ENCODE assay signal across 8 cellular contexts in genomic region chr14:39469094-39469710, GRCh38. TPM values are rescaled to one million over a fixed set of nuclear protein-coding genes. Genes with fewer than 3 reads are reported as not detected.
DNase-seq lines count a peak whose midpoint lies in the region; ATAC-seq lines count a peak whose summit lies in the region.

No MANE protein-coding gene starts in this region.

- H3K36me3 Mint-ChIP-seq in activated T-cell treated with anti-CD3 and anti-CD28 coated beads, Interleukin-2, amount 50 U/mL, for 4 hours (ENCODE audit: insufficient read depth) = peaks cover 5% of the 10 kb centered on the region

- peaks cover 4% of the 10 kb centered on the region for H3K9me3 Mint-ChIP-seq in activated T-cell treated with anti-CD3 and anti-CD28 coated beads, Interleukin-2, amount 50 U/mL, for 4 hours

- no peak for ATAC-seq in activated CD4-positive, CD25-positive, alpha-beta regulatory T cell treated with anti-CD3 and anti-CD28 coated beads, Interleukin-2, amount 50 U/mL, for 24 hours
- ATAC-seq in GM21576 (IDR thresholded peaks at IDR 0.05; ENCODE audit: unreplicated experiment) = peak; percentile 97
- peak; percentile 53 to 54 for ATAC-seq in activated T-cell treated with anti-CD3 and anti-CD28 coated beads, Interleukin-2, amount 50 U/mL, for 4 hours

- H3K4me1 Mint-ChIP-seq in activated T-cell treated with anti-CD3 and anti-CD28 coated beads, Interleukin-2, amount 50 U/mL, for 4 hours (ENCODE audit: low read depth) = no peaks in the 10 kb centered on the region

- peaks cover 2% of the 10 kb centered on the region for H3K27me3 Mint-ChIP-seq in activated T-cell treated with anti-CD3 and anti-CD28 coated beads, Interleukin-2, amount 50 U/mL, for 4 hours (ENCODE audit: low read depth)

- peak; percentile 30 for DNase-seq in activated CD4-positive, CD25-positive, alpha-beta regulatory T cell treated with anti-CD3 and anti-CD28 coated beads, Interleukin-2, amount 50 U/mL, for 72 hours
- DNase-seq in HT1080 (ENCODE audit: low read depth) (peak; percentile 22), myocyte (ENCODE audit: low read depth) (peak; percentile 38), DMS153 (lab: John Stamatoyannopoulos, UW) (no peak), occipital lobe (lab: John Stamatoyannopoulos, UW) (no peak)
- peak; percentile 5 for DNase-seq in activated T-cell treated with anti-CD3 and anti-CD28 coated beads, Interleukin-2, amount 50 U/mL, for 4 hours

- no peak overlapping the region for H3K4me3 Mint-ChIP-seq in activated T-cell treated with anti-CD3 and anti-CD28 coated beads, Interleukin-2, amount 50 U/mL, for 4 hours

RNA-seq across cellular contexts. Expression of gene FBXO33, which starts 37.0 kb away (rescaled TPM):
- total RNA-seq in HT1080 (2014; rRNA removed; shearing (Covaris generic)) = 16.0 and 18.7 TPM in 2 replicates
- 11.7 and 12.5 TPM in 2 replicates for polyA plus RNA-seq in HT1080 (2015; cell fraction: cytosol; rRNA removed)
- polyA plus RNA-seq in HT1080 (2015; cell fraction: nucleus; rRNA removed) = 16.5 and 16.7 TPM in 2 replicates
- total RNA-seq in activated T-cell treated with anti-CD3 and anti-CD28 coated beads, Interleukin-2, amount 50 U/mL, for 4 hours = 10 to 100 TPM; 14.8 to 16.7 (median 16.4) TPM
- 8.5 and 9.9 TPM in 2 replicates for total RNA-seq in myocyte
- polyA plus RNA-seq in myocyte (2012) = 4.0 TPM
- total RNA-seq in occipital lobe = 26.8 TPM

Comparison
In these comparisons a context has a peak if more than half of its experiments do, and no peak if none do; other contexts are left out.
1. DNase-seq: peak in activated CD4-positive, CD25-positive, alpha-beta regulatory T cell treated with anti-CD3 and anti-CD28 coated beads, Interleukin-2, amount 50 U/mL, for 72 hours (single experiment), HT1080 (single experiment), activated T-cell treated with anti-CD3 and anti-CD28 coated beads, Interleukin-2, amount 50 U/mL, for 4 hours (single experiment) and myocyte (single experiment); none in DMS153 (single experiment) and occipital lobe (single experiment).
2. ATAC-seq: peak in GM21576 (single experiment) and activated T-cell treated with anti-CD3 and anti-CD28 coated beads, Interleukin-2, amount 50 U/mL, for 4 hours (2 of 2); none in activated CD4-positive, CD25-positive, alpha-beta regulatory T cell treated with anti-CD3 and anti-CD28 coated beads, Interleukin-2, amount 50 U/mL, for 24 hours (0 of 2).